ENCODE assay signal across 21 cellular contexts in the genomic region with DNA sequence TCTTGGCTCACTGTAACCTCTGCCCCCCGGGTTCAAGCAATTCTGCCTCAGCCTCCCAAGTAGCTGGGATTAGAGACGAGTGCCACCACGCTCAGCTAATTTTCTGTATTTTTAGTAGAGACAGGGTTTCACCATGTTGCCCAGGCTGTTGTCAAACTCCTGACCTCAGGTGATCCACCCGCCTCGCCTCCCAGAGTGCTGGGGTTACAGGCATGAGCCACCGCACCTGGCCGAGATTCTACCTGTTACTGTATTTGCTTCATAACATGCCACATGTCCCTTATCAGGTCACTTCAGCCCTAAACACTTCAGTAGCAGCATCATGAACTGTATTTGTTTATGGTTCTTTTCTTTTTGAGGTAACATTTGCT. TPM values are rescaled to one million over a fixed set of nuclear protein-coding genes. Genes with fewer than 3 reads are reported as not detected.
DNase-seq lines count a peak whose midpoint lies in the region; ATAC-seq, FAIRE-seq and TF ChIP-seq lines count a peak whose summit lies in the region.
"Had no signal": no experiment of that assay in that cellular context is flagged by ENCODE, and none has a peak within 500 bp of the region (broad histone marks: within the 10 kb centered on the region; RNA-seq: fewer than 3 reads in every experiment).

No MANE protein-coding gene starts in this region.

- no peaks in the 10 kb centered on the region for H3K79me2 ChIP-seq in OCI-LY3 (ENCODE audit: low read length)
- no peaks in the 10 kb centered on the region for H3K79me2 ChIP-seq in osteoblast (ENCODE audit: insufficient read depth, low read length)
- no peaks in the 10 kb centered on the region for H3K79me2 ChIP-seq in Karpas-422 (ENCODE audit: low read length)

- DNase-seq in coronary artery (ENCODE audit: low spot score): peak; percentile 36
- no peak for DNase-seq in osteoblast (ENCODE audit: insufficient read length, low spot score, missing footprints)
- DNase-seq in urothelium cell line (ENCODE audit: low spot score): no peak
- no peak for DNase-seq in brain microvascular endothelial cell
- no peak for DNase-seq in Karpas-422
- DNase-seq: AML-193, HCEC 1CT, MM.1S, NCI-H1092, NCI-H1436 treated with DMSO at 0.1 percent for 48 hours, NCI-H2029, NCI-H345, NCI-H524 treated with DMSO at 0.1 percent for 48 hours had no signal

- H3K4me2 ChIP-seq in OCI-LY3 (ENCODE audit: low read length) (peak overlapping the region; percentile 51), osteoblast (ENCODE audit: insufficient read depth, low read length) (peak overlapping the region; percentile 22), Karpas-422 (ENCODE audit: low read depth, low read length, poor library complexity, severe bottlenecking) (no peak overlapping the region)
- H3K4me2 ChIP-seq: GM23338 had no signal

- in situ Hi-C loops in brain microvascular endothelial cell (cut with HindIII; ENCODE audit: low pct_ligation_motif_present, low sequenced_read_pairs): no loop called here

- H3K27me3 ChIP-seq in OCI-LY3 (ENCODE audit: low read depth, low read length) (no peaks in the 10 kb centered on the region), osteoblast (ENCODE audit: insufficient read depth, low read length) (no peaks in the 10 kb centered on the region), brain microvascular endothelial cell (replicated peaks) (no peaks in the 10 kb centered on the region), Karpas-422 (ENCODE audit: low read length) (no peaks in the 10 kb centered on the region)

- H3K36me3 ChIP-seq in OCI-LY3 (replicated peaks; ENCODE audit: low read depth, low read length): no peaks in the 10 kb centered on the region
- H3K36me3 ChIP-seq in osteoblast (ENCODE audit: insufficient read depth, low read length): no peaks in the 10 kb centered on the region
- no peaks in the 10 kb centered on the region for H3K36me3 ChIP-seq in brain microvascular endothelial cell (replicated peaks)
- H3K36me3 ChIP-seq in Karpas-422 (ENCODE audit: insufficient read depth, low read length): no peaks in the 10 kb centered on the region

- peak; percentile 77 for FAIRE-seq in urothelium cell line (lab: Jason Lieb, UNC)
- FAIRE-seq: G401.6, GM19239, HTR-8/SVneo had no signal

- H3K9ac ChIP-seq in OCI-LY3 (ENCODE audit: low read length): no peak overlapping the region
- no peak overlapping the region for H3K9ac ChIP-seq in Karpas-422 (ENCODE audit: low read length)

- H3K9me2 ChIP-seq in Karpas-422 (replicated peaks; ENCODE audit: insufficient read depth, low read length): no peaks in the 10 kb centered on the region

- ATAC-seq in GM19455 (IDR thresholded peaks at IDR 0.05; ENCODE audit: unreplicated experiment): no peak
- ATAC-seq: GM23338 had no signal

- H3K9me3 ChIP-seq in OCI-LY3 (ENCODE audit: insufficient read depth, low read length): no peaks in the 10 kb centered on the region
- H3K9me3 ChIP-seq in osteoblast (ENCODE audit: low read depth, low read length): no peaks in the 10 kb centered on the region
- H3K9me3 ChIP-seq in Karpas-422 (ENCODE audit: low read length): no peaks in the 10 kb centered on the region

- peak overlapping the region; percentile 17; the same call in 1 of the 2 replicates for H2AFZ ChIP-seq in OCI-LY3 (ENCODE audit: low read depth, low read length)
- H2AFZ ChIP-seq in osteoblast (ENCODE audit: low read length): no peak overlapping the region
- H2AFZ ChIP-seq in Karpas-422 (ENCODE audit: low read length): no peak overlapping the region
- H2AFZ ChIP-seq: GM23338 had no signal

- H3K4me1 ChIP-seq in OCI-LY3 (ENCODE audit: low read length) (peaks cover 20% of the 10 kb centered on the region), osteoblast (ENCODE audit: insufficient read depth, low read length) (peaks cover 26% of the 10 kb centered on the region), Karpas-422 (ENCODE audit: low read length) (no peaks in the 10 kb centered on the region)

- H3K27ac ChIP-seq in OCI-LY3 (ENCODE audit: low read length) (no peak overlapping the region), coronary artery (no peak overlapping the region), osteoblast (ENCODE audit: low read depth, low read length) (peak overlapping the region; percentile 61), brain microvascular endothelial cell (no peak overlapping the region), Karpas-422 (ENCODE audit: low read length) (no peak overlapping the region)
- H3K27ac ChIP-seq: C4-2B, HL-60 had no signal

- TF ChIP-seq CTCF in OCI-LY3 (IDR thresholded peaks at IDR 0.05; ENCODE audit: low read depth, low read length) (no peak), coronary artery (IDR thresholded peaks at IDR 0.05) (no peak), osteoblast (IDR thresholded peaks at IDR 0.05; ENCODE audit: extremely low read depth, low read depth, low read length) (no peak), brain microvascular endothelial cell (IDR thresholded peaks at IDR 0.05; ENCODE audit: low read depth, low read length, missing control alignments) (no peak)

- H4K20me1 ChIP-seq in OCI-LY3 (ENCODE audit: insufficient read depth, low read length): no peaks in the 10 kb centered on the region
- H4K20me1 ChIP-seq in osteoblast (ENCODE audit: insufficient read depth, low read length): no peaks in the 10 kb centered on the region
- H4K20me1 ChIP-seq in Karpas-422 (ENCODE audit: insufficient read depth, low read depth, low read length): no peaks in the 10 kb centered on the region

- no peak overlapping the region; the same call in 1 of the 2 replicates for H3K4me3 ChIP-seq in OCI-LY3 (ENCODE audit: low read length)
- no peak overlapping the region for H3K4me3 ChIP-seq in coronary artery
- H3K4me3 ChIP-seq in osteoblast (ENCODE audit: insufficient read depth, low read length): no peak overlapping the region
- H3K4me3 ChIP-seq in brain microvascular endothelial cell (ENCODE audit: low read depth, low read length): no peak overlapping the region
- no peak overlapping the region for H3K4me3 ChIP-seq in Karpas-422 (ENCODE audit: low read length)
- H3K4me3 ChIP-seq: GM23338 had no signal

RNA-seq across cellular contexts. Expression of a gene that starts 7.5 kb away (rescaled TPM):
- total RNA-seq in osteoblast: 1.2 and 1.4 TPM in 2 replicates
- not detected in 2 replicates for total RNA-seq in Karpas-422 (2014; rRNA removed; shearing (Covaris generic); ENCODE audit: low replicate concordance)
